1 cellular context compared by ENCODE assay signal in genomic region chr1:6392081-6392879, GRCh38.
TF ChIP-seq lines count a peak whose summit lies in the region.

No MANE protein-coding gene starts in this region.

TF ChIP-seq in K562, 482 proteins besides CTCF, POLR2A, EP300 and RAD21 (continues in another document):
- no peak for TF ChIP-seq ZMIZ1 (IDR thresholded peaks at IDR 0.05; ENCODE audit: low read depth in 2 of 2, low read length in 2 of 2)
- TF ChIP-seq ZNF766 (CRISPR knock-in tag; conservative IDR thresholded peaks at IDR 0.05), result no peak
- TF ChIP-seq ZNF830 (CRISPR knock-in tag; IDR thresholded peaks at IDR 0.05), result no peak
- no peak for TF ChIP-seq SRSF3 (IDR thresholded peaks at IDR 0.05; ENCODE audit: insufficient read depth, low read length)
- no peak for TF ChIP-seq HES1 (IDR thresholded peaks at IDR 0.05; ENCODE audit: low read depth)
- TF ChIP-seq E2F5 (CRISPR knock-in tag; IDR thresholded peaks at IDR 0.05), result 0 out of 2 replicates have a peak, but pooled peaks have one; percentile 4
- TF ChIP-seq PHB (CRISPR knock-in tag; IDR thresholded peaks at IDR 0.05), result no peak
- no peak for TF ChIP-seq EZH2 (IDR thresholded peaks at IDR 0.05; ENCODE audit: borderline replicate concordance, low read depth, low read length)
- no peak for TF ChIP-seq ZNF764 (CRISPR knock-in tag; IDR thresholded peaks at IDR 0.05; ENCODE audit: low read depth)
- no peak for TF ChIP-seq THRAP3 (IDR thresholded peaks at IDR 0.05; ENCODE audit: borderline replicate concordance)
- TF ChIP-seq ZNF436 (CRISPR knock-in tag; IDR thresholded peaks at IDR 0.05), result no peak
- TF ChIP-seq DNMT1 (IDR thresholded peaks at IDR 0.05), result no peak
- TF ChIP-seq FOXA1 (IDR thresholded peaks at IDR 0.05; ENCODE audit: borderline replicate concordance), result no peak
- TF ChIP-seq KDM5B (IDR thresholded peaks at IDR 0.05; ENCODE audit: insufficient replicate concordance, low read depth, low read length), result peak; percentile 45
- TF ChIP-seq ZNF57 (CRISPR knock-in tag; IDR thresholded peaks at IDR 0.05), result no peak
- no peak for TF ChIP-seq ZNF507 (tag; conservative IDR thresholded peaks at IDR 0.05)
- no peak for TF ChIP-seq ZNF23 (CRISPR knock-in tag; IDR thresholded peaks at IDR 0.05)
- no peak for TF ChIP-seq BCOR (IDR thresholded peaks at IDR 0.05)
- no peak for TF ChIP-seq SMARCA4 (IDR thresholded peaks at IDR 0.05)
- TF ChIP-seq KAT7 (CRISPR knock-in tag; IDR thresholded peaks at IDR 0.05; ENCODE audit: borderline replicate concordance), result peak; percentile 63; the same call in 1 of the 2 replicates
- no peak for TF ChIP-seq FOXK1 (CRISPR knock-in tag; IDR thresholded peaks at IDR 0.05; ENCODE audit: borderline replicate concordance)
- no peak for TF ChIP-seq NR4A1 (CRISPR knock-in tag; IDR thresholded peaks at IDR 0.05)
- no peak for TF ChIP-seq NR4A1 (tag; IDR thresholded peaks at IDR 0.05)
- no peak for TF ChIP-seq ASH1L (IDR thresholded peaks at IDR 0.05; ENCODE audit: borderline replicate concordance, low read depth, partially characterized antibody)
- no peak for TF ChIP-seq PRDM10 (IDR thresholded peaks at IDR 0.05; ENCODE audit: partially characterized antibody)
- no peak for TF ChIP-seq THRA (IDR thresholded peaks at IDR 0.05)
- TF ChIP-seq CEBPG (CRISPR knock-in tag; IDR thresholded peaks at IDR 0.05), result peak; percentile 53; the same call in 1 of the 2 replicates
- TF ChIP-seq CEBPG (tag; conservative IDR thresholded peaks at IDR 0.05 in 1 of 2, IDR thresholded peaks at IDR 0.05 in 1 of 2), result no peak
- no peak for TF ChIP-seq SIX5 (IDR thresholded peaks at IDR 0.05; ENCODE audit: borderline replicate concordance in 1 of 2, insufficient read depth in 1 of 2, low read depth in 1 of 2, low read length in 2 of 2)
- no peak for TF ChIP-seq BRCA1 (IDR thresholded peaks at IDR 0.05)
- no peak for TF ChIP-seq BRCA1 (CRISPR knock-in tag; IDR thresholded peaks at IDR 0.05)
- no peak for TF ChIP-seq CREB1 (IDR thresholded peaks at IDR 0.05)
- 0 out of 2 replicates have a peak, but pooled peaks have one; percentile 11 for TF ChIP-seq CREB1 (CRISPR knock-in tag; IDR thresholded peaks at IDR 0.05)
- no peak for TF ChIP-seq TFE3 (CRISPR knock-in tag; IDR thresholded peaks at IDR 0.05)
- TF ChIP-seq FOXM1 (IDR thresholded peaks at IDR 0.05; ENCODE audit: low read depth), result no peak
- no peak for TF ChIP-seq FOXM1 (CRISPR knock-in tag; IDR thresholded peaks at IDR 0.05; ENCODE audit: low read depth)
- TF ChIP-seq KLF13 (tag; IDR thresholded peaks at IDR 0.05; ENCODE audit: borderline replicate concordance, low read depth), result no peak
- TF ChIP-seq HNRNPLL (IDR thresholded peaks at IDR 0.05; ENCODE audit: low read depth, low read length, poor library complexity, severe bottlenecking), result peak; percentile 9
- peak; percentile 36; the same call in 1 of the 2 replicates for TF ChIP-seq ZNF263 (CRISPR knock-in tag; IDR thresholded peaks at IDR 0.05; ENCODE audit: borderline replicate concordance)
- TF ChIP-seq TOE1 (IDR thresholded peaks at IDR 0.05; ENCODE audit: borderline replicate concordance), result no peak
- 0 out of 2 replicates have a peak, but pooled peaks have one; percentile 44 for TF ChIP-seq TOE1 (CRISPR knock-in tag; IDR thresholded peaks at IDR 0.05; ENCODE audit: borderline replicate concordance, low read depth)
- no peak for TF ChIP-seq PRPF4 (IDR thresholded peaks at IDR 0.05; ENCODE audit: insufficient read depth, low read depth, low read length, poor library complexity, severe bottlenecking)
- no peak for TF ChIP-seq CXXC5 (CRISPR knock-in tag; IDR thresholded peaks at IDR 0.05)
- TF ChIP-seq FUS (optimal IDR thresholded peaks at IDR 0.05; ENCODE audit: low read depth, low read length), result no peak
- no peak for TF ChIP-seq ZNF655 (CRISPR knock-in tag; IDR thresholded peaks at IDR 0.05)
- no peak for TF ChIP-seq MAZ (CRISPR knock-in tag; conservative IDR thresholded peaks at IDR 0.05 in 1 of 2, IDR thresholded peaks at IDR 0.05 in 1 of 2)
- TF ChIP-seq KDM2B (CRISPR knock-in tag; IDR thresholded peaks at IDR 0.05), result peak; percentile 15; the same call in 1 of the 2 replicates
- no peak for TF ChIP-seq PML (IDR thresholded peaks at IDR 0.05; ENCODE audit: low read length)
- peak; percentile 39 for TF ChIP-seq CEBPB (tag; IDR thresholded peaks at IDR 0.05)
- no peak for TF ChIP-seq MAX (CRISPR knock-in tag; IDR thresholded peaks at IDR 0.05)
- no peak for TF ChIP-seq MLX (CRISPR knock-in tag; conservative IDR thresholded peaks at IDR 0.05)
- no peak for TF ChIP-seq CBX8 (IDR thresholded peaks at IDR 0.05; ENCODE audit: borderline replicate concordance, extremely low read depth, low read depth, low read length, poor library complexity, severe bottlenecking)
- peak; percentile 56 for TF ChIP-seq NFIC (IDR thresholded peaks at IDR 0.05)
- no peak for TF ChIP-seq NCOA4 (IDR thresholded peaks at IDR 0.05; ENCODE audit: partially characterized antibody)
